In genomic region chr2:38554973-38555595, GRCh38 we compare ENCODE assay signal across 11 cellular contexts. TPM values are rescaled to one million over a fixed set of nuclear protein-coding genes. Genes with fewer than 3 reads are reported as not detected.
A peak's percentile ranks its signal among the peaks of the same experiment; 100 is the strongest.
DNase-seq lines count a peak whose midpoint lies in the region; ATAC-seq and TF ChIP-seq lines count a peak whose summit lies in the region.
"Had no signal": no experiment of that assay in that cellular context is flagged by ENCODE, and none has a peak within 500 bp of the region (broad histone marks: within the 10 kb centered on the region; RNA-seq: fewer than 3 reads in every experiment).

No MANE protein-coding gene starts in this region.

- H3K4me3 Mint-ChIP-seq in CD14-positive monocyte, result no peak overlapping the region
- H3K4me3 Mint-ChIP-seq: activated B cell treated with CpG ODN at 0.5 μM for 24 hours, IgD-negative memory B cell had no signal

- TF ChIP-seq CTCF in CD14-positive monocyte (IDR thresholded peaks at IDR 0.05) (peak; percentile 22), HEK293 (tag by site-specific recombination; IDR thresholded peaks at IDR 0.05) (0 out of 2 replicates have a peak, but pooled peaks have one; percentile 18), liver (IDR thresholded peaks at IDR 0.05; ENCODE audit: low read depth, low read length, missing input control) (peak; percentile 39)

- H3K9me3 ChIP-seq in HEK293 (ENCODE audit: control insufficient read depth, insufficient read depth, low read depth, low read length), result no peaks in the 10 kb centered on the region
- no peaks in the 10 kb centered on the region for H3K9me3 ChIP-seq in liver (ENCODE audit: control insufficient read depth in 4 of 4, low read length in 3 of 4)

- POLR2A ChIA-PET in HEK293 (lab: Yijun Ruan, JAX), result interaction anchor here (0.5 to 1.9 kb wide), 2 partner anchors 31 to 196 kb away, joined by 3 to 8 read pairs; partner anchors contain the start of gene SRSF7

- DNase-seq in CD14-positive monocyte (ENCODE audit: low spot score), result no peak
- peak; percentile 37 for DNase-seq in amniotic epithelial cell (ENCODE audit: low read depth)
- no peak for DNase-seq in stimulated activated CD8-positive, alpha-beta memory T cell treated with anti-CD3 and anti-CD28 coated beads, Interleukin-4, amount 100 ng/mL, for 48 hours
- DNase-seq in NCI-H1048 (lab: John Stamatoyannopoulos, UW), result no peak
- DNase-seq in GM19240 (ENCODE audit: insufficient read length, low spot score), result no peak
- DNase-seq: activated B cell treated with CpG ODN at 0.5 μM for 24 hours; effector CD8-positive, alpha-beta T cell had no signal

- H3K4me1 Mint-ChIP-seq in CD14-positive monocyte, result peaks cover 21% of the 10 kb centered on the region
- H3K4me1 Mint-ChIP-seq: activated B cell treated with CpG ODN at 0.5 μM for 24 hours, IgD-negative memory B cell had no signal

- H3K36me3 ChIP-seq in HEK293 (ENCODE audit: control insufficient read depth in 2 of 2, insufficient read depth in 1 of 2, low read length in 2 of 2) (peaks cover 0 to 2% of the 10 kb centered on the region in 2 experiments; a peak in 1 of 3 replicates), liver (ENCODE audit: control insufficient read depth in 4 of 4, insufficient read depth in 3 of 4, low read depth in 1 of 4, low read length in 3 of 4) (peaks cover 0 to 2% (median 0%) of the 10 kb centered on the region in 4 donors)

- CTCF ChIA-PET in HEK293 (lab: Yijun Ruan, JAX), result interaction anchor here (0.6 to 1.4 kb wide), 9 partner anchors 8 to 222 kb away, joined by 3 to 5 read pairs (median 3); partner anchors contain the start of gene HNRNPLL

- no peak overlapping the region for H3K9ac ChIP-seq in liver (ENCODE audit: low read depth in 1 of 2, low read length in 2 of 2)

- peaks cover 12 to 19% of the 10 kb centered on the region in 2 donors for H3K36me3 Mint-ChIP-seq in CD14-positive monocyte
- H3K36me3 Mint-ChIP-seq: IgD-negative memory B cell had no signal

- H3K4me3 ChIP-seq in HEK293 (ENCODE audit: low read depth, low read length) (no peak overlapping the region), liver (ENCODE audit: low read depth in 1 of 3, low read length in 3 of 3) (no peak overlapping the region)

- H3K4me1 ChIP-seq in HEK293 (ENCODE audit: control insufficient read depth, insufficient read depth, low read length), result no peaks in the 10 kb centered on the region
- no peaks in the 10 kb centered on the region for H3K4me1 ChIP-seq in liver (ENCODE audit: control insufficient read depth in 4 of 4, insufficient read depth in 4 of 4, low read length in 3 of 4)

- peak; percentile 49 to 73 for TF ChIP-seq RAD21 in liver (IDR thresholded peaks at IDR 0.05)

- H3K27ac ChIP-seq in HEK293 (ENCODE audit: extremely low read depth, low read depth, low read length) (no peak overlapping the region), liver (ENCODE audit: low read depth in 1 of 2, low read length in 2 of 2) (no peak overlapping the region)

- WGBS in liver, result 98% methylated on average over 8 of the region's 8 CpGs

- no peaks in the 10 kb centered on the region for H3K27me3 ChIP-seq in liver (ENCODE audit: control insufficient read depth in 4 of 4, insufficient read depth in 4 of 4, low read length in 3 of 4)

- H3K27me3 Mint-ChIP-seq in CD14-positive monocyte (ENCODE audit: low read depth in 3 of 3), result peaks cover 0 to 6% (median 2%) of the 10 kb centered on the region in 3 donors

- no peak for ATAC-seq in GM21367 (IDR thresholded peaks at IDR 0.05; ENCODE audit: unreplicated experiment)

- no peaks in the 10 kb centered on the region for H3K9me3 Mint-ChIP-seq in CD14-positive monocyte
- H3K9me3 Mint-ChIP-seq: activated B cell treated with CpG ODN at 0.5 μM for 24 hours, IgD-negative memory B cell had no signal

- no peak overlapping the region for H3K27ac Mint-ChIP-seq in CD14-positive monocyte
- H3K27ac Mint-ChIP-seq: activated B cell treated with CpG ODN at 0.5 μM for 24 hours, IgD-negative memory B cell had no signal

- intact Hi-C loops in CD14-positive monocyte (cut with micrococcal nuclease), result no loop called here

TF ChIP-seq in HEK293, 187 proteins besides CTCF, POLR2A, EP300 and RAD21:
- TF ChIP-seq ZNF121 (tag by site-specific recombination; IDR thresholded peaks at IDR 0.05) (peak; percentile 66), ZNF629 (tag by site-specific recombination; IDR thresholded peaks at IDR 0.05) (no peak)
TF ChIP-seq in HEK293: peak in this region for 1.

TF ChIP-seq in liver, 16 proteins besides CTCF, POLR2A, EP300 and RAD21:
- no peak for TF ChIP-seq JUND (IDR thresholded peaks at IDR 0.05)
- no peak for TF ChIP-seq FOXA2 (IDR thresholded peaks at IDR 0.05)
- TF ChIP-seq MAX (IDR thresholded peaks at IDR 0.05), result no peak
- TF ChIP-seq ZBTB33 (IDR thresholded peaks at IDR 0.05), result no peak
- TF ChIP-seq, protein P1, sequence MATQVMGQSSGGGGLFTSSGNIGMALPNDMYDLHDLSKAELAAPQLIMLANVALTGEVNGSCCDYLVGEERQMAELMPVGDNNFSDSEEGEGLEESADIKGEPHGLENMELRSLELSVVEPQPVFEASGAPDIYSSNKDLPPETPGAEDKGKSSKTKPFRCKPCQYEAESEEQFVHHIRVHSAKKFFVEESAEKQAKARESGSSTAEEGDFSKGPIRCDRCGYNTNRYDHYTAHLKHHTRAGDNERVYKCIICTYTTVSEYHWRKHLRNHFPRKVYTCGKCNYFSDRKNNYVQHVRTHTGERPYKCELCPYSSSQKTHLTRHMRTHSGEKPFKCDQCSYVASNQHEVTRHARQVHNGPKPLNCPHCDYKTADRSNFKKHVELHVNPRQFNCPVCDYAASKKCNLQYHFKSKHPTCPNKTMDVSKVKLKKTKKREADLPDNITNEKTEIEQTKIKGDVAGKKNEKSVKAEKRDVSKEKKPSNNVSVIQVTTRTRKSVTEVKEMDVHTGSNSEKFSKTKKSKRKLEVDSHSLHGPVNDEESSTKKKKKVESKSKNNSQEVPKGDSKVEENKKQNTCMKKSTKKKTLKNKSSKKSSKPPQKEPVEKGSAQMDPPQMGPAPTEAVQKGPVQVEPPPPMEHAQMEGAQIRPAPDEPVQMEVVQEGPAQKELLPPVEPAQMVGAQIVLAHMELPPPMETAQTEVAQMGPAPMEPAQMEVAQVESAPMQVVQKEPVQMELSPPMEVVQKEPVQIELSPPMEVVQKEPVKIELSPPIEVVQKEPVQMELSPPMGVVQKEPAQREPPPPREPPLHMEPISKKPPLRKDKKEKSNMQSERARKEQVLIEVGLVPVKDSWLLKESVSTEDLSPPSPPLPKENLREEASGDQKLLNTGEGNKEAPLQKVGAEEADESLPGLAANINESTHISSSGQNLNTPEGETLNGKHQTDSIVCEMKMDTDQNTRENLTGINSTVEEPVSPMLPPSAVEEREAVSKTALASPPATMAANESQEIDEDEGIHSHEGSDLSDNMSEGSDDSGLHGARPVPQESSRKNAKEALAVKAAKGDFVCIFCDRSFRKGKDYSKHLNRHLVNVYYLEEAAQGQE (IDR thresholded peaks at IDR 0.05), result no peak
- no peak for TF ChIP-seq HNF4A (conservative IDR thresholded peaks at IDR 0.05)
- TF ChIP-seq EGR1 (IDR thresholded peaks at IDR 0.05; ENCODE audit: low read depth in 2 of 2), result no peak
- no peak for TF ChIP-seq HNF4G (IDR thresholded peaks at IDR 0.05)
- no peak for TF ChIP-seq RXRA (IDR thresholded peaks at IDR 0.05)
- no peak for TF ChIP-seq NR2F2 (IDR thresholded peaks at IDR 0.05)
- TF ChIP-seq FOXA1 (IDR thresholded peaks at IDR 0.05), result no peak

RNA-seq across cellular contexts. Expression of gene HNRNPLL, which starts 47.6 kb away (rescaled TPM):
- polyA plus RNA-seq in CD14-positive monocyte, result 10 to 100 TPM; 13.8 to 16.8 TPM
- 10 to 100 TPM; 18.2 to 18.3 TPM for total RNA-seq in liver
- 1 to 10 TPM; 7.7 to 8.0 TPM for polyA plus RNA-seq in liver
